ENCODE assay signal across 12 cellular contexts in the genomic region with DNA sequence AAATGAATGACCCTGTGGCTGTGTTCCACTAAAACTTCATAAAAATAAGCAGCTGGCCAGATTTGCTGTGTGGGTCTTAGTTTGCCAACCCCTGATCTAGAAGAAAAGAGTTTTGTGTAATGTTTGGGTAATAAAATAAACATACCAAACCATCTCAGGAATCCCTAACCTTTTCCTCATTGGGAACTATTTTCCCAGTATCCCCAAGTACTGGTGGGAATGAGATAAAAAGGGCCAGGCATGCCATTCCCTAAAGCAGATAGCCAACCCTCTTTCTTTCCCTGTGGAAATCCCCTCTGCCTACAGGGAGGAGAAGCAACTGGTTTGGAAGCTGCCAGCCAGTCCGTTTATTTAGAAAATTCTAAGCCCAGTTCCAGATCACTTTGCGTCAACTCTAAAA.
DNase-seq lines count a peak whose midpoint lies in the region; ATAC-seq, FAIRE-seq and TF ChIP-seq lines count a peak whose summit lies in the region.
"Had no signal": no experiment of that assay in that cellular context is flagged by ENCODE, and none has a peak within 500 bp of the region (broad histone marks: within the 10 kb centered on the region; RNA-seq: fewer than 3 reads in every experiment).

No MANE protein-coding gene starts in this region.

- no peaks in the 10 kb centered on the region for H3K27me3 Mint-ChIP-seq in activated CD4-positive, alpha-beta T cell treated with anti-CD3 and anti-CD28 coated beads, Interleukin-2, amount 10 ng/mL, durations not matched to agents 24 days and 14 days
- H3K27me3 Mint-ChIP-seq: activated naive CD8-positive, alpha-beta T cell treated with anti-CD3 and anti-CD28 coated beads, Interleukin-2, amount 10 ng/mL, durations not matched to agents 7 days and 5 days; CD4-positive, alpha-beta T cell had no signal

- H3K4me1 ChIP-seq in gastroesophageal sphincter (peaks cover 0 to 52% (median 2%) of the 10 kb centered on the region in 3 donors), rectal smooth muscle tissue (ENCODE audit: control insufficient read depth, insufficient read depth, low read length) (peaks cover 24% of the 10 kb centered on the region)

- no peaks in the 10 kb centered on the region for H3K9me3 ChIP-seq in gastroesophageal sphincter

- FAIRE-seq in RCC 7860 (lab: Jason Lieb, UNC): no peak

- intact Hi-C loops in activated CD4-positive, alpha-beta T cell treated with anti-CD3 and anti-CD28 coated beads, Interleukin-2, amount 10 ng/mL, durations not matched to agents 24 days and 14 days (cut with micrococcal nuclease): no loop called here

- no peak overlapping the region for H3K4me3 Mint-ChIP-seq in activated CD4-positive, alpha-beta T cell treated with anti-CD3 and anti-CD28 coated beads, Interleukin-2, amount 10 ng/mL, durations not matched to agents 24 days and 14 days
- H3K4me3 Mint-ChIP-seq: activated naive CD8-positive, alpha-beta T cell treated with anti-CD3 and anti-CD28 coated beads, Interleukin-2, amount 10 ng/mL, durations not matched to agents 7 days and 5 days; CD4-positive, alpha-beta T cell; T-helper 1 cell treated with Interleukin-12 subunit alpha and Interleukin-12 subunit beta and Interleukin-4 antibody, amounts not matched to agents 30 μg/mL and 1 μg/mL, for 36 hours had no signal

- DNase-seq in AG10803 (ENCODE audit: low read depth) (peak; percentile 60), RCC 7860 (ENCODE audit: low spot score) (peak; percentile 21), DMS114 treated with DMSO at 0.1 percent for 48 hours (lab: John Stamatoyannopoulos, UW; ENCODE audit: unreplicated experiment) (no peak), inferior parietal cortex (ENCODE audit: extremely low spot score) (no peak), Kasumi-1 (lab: John Stamatoyannopoulos, UW) (no peak)
- DNase-seq in activated CD4-positive, alpha-beta T cell treated with anti-CD3 and anti-CD28 coated beads, Interleukin-2, amount 10 ng/mL, durations not matched to agents 24 days and 14 days: no peak
- DNase-seq: activated naive CD8-positive, alpha-beta T cell treated with anti-CD3 and anti-CD28 coated beads, Interleukin-2, amount 10 ng/mL, durations not matched to agents 7 days and 5 days; CD4-positive, alpha-beta T cell; NCI-H748 treated with DMSO at 0.1 percent for 48 hours had no signal

- peaks cover 26% of the 10 kb centered on the region for H3K36me3 Mint-ChIP-seq in activated CD4-positive, alpha-beta T cell treated with anti-CD3 and anti-CD28 coated beads, Interleukin-2, amount 10 ng/mL, durations not matched to agents 24 days and 14 days (ENCODE audit: low read depth)

- H3K4me1 Mint-ChIP-seq in activated CD4-positive, alpha-beta T cell treated with anti-CD3 and anti-CD28 coated beads, Interleukin-2, amount 10 ng/mL, durations not matched to agents 24 days and 14 days: no peaks in the 10 kb centered on the region
- H3K4me1 Mint-ChIP-seq: activated naive CD8-positive, alpha-beta T cell treated with anti-CD3 and anti-CD28 coated beads, Interleukin-2, amount 10 ng/mL, durations not matched to agents 7 days and 5 days had no signal

- no peak for TF ChIP-seq CTCF in AG10803 (conservative IDR thresholded peaks at IDR 0.05; ENCODE audit: low read length)
- TF ChIP-seq CTCF in gastroesophageal sphincter (IDR thresholded peaks at IDR 0.05): no peak

- no peak overlapping the region for H3K27ac Mint-ChIP-seq in activated CD4-positive, alpha-beta T cell treated with anti-CD3 and anti-CD28 coated beads, Interleukin-2, amount 10 ng/mL, durations not matched to agents 24 days and 14 days
- H3K27ac Mint-ChIP-seq: activated naive CD8-positive, alpha-beta T cell treated with anti-CD3 and anti-CD28 coated beads, Interleukin-2, amount 10 ng/mL, durations not matched to agents 7 days and 5 days; CD4-positive, alpha-beta T cell; T-helper 1 cell treated with Interleukin-12 subunit alpha and Interleukin-12 subunit beta and Interleukin-4 antibody, amounts not matched to agents 30 μg/mL and 1 μg/mL, for 36 hours had no signal

- H3K9ac ChIP-seq in rectal smooth muscle tissue (ENCODE audit: low read length): no peak overlapping the region

- H3K27me3 ChIP-seq in gastroesophageal sphincter: no peaks in the 10 kb centered on the region
- H3K27me3 ChIP-seq in rectal smooth muscle tissue (ENCODE audit: control insufficient read depth, insufficient read depth, low read length): no peaks in the 10 kb centered on the region

- no peak for ATAC-seq in gastroesophageal sphincter

- TF ChIP-seq EP300 in gastroesophageal sphincter (IDR thresholded peaks at IDR 0.05): no peak

- H3K27ac ChIP-seq in gastroesophageal sphincter: peak overlapping the region; percentile 55 to 78 (median 65)
- H3K27ac ChIP-seq in rectal smooth muscle tissue (ENCODE audit: low read depth, low read length): peak overlapping the region; percentile 83

- no peak for TF ChIP-seq POLR2A in gastroesophageal sphincter (IDR thresholded peaks at IDR 0.05)

- no peaks in the 10 kb centered on the region for H3K36me3 ChIP-seq in gastroesophageal sphincter
- H3K36me3 ChIP-seq in rectal smooth muscle tissue (ENCODE audit: control insufficient read depth, insufficient read depth, low read length): no peaks in the 10 kb centered on the region

- no peaks in the 10 kb centered on the region for H3K9me3 Mint-ChIP-seq in activated CD4-positive, alpha-beta T cell treated with anti-CD3 and anti-CD28 coated beads, Interleukin-2, amount 10 ng/mL, durations not matched to agents 24 days and 14 days
- H3K9me3 Mint-ChIP-seq: T-helper 1 cell treated with Interleukin-12 subunit alpha and Interleukin-12 subunit beta and Interleukin-4 antibody, amounts not matched to agents 30 μg/mL and 1 μg/mL, for 36 hours had no signal

- peak overlapping the region; percentile 20 for H3K4me3 ChIP-seq in AG10803 (ENCODE audit: low read length)
- H3K4me3 ChIP-seq in gastroesophageal sphincter: peak overlapping the region; percentile 38 to 46
- peak overlapping the region; percentile 51 for H3K4me3 ChIP-seq in rectal smooth muscle tissue (ENCODE audit: low read length)

- WGBS in gastroesophageal sphincter (ENCODE audit: low coverage in 1 of 2), 2 donors: 7 to 13% methylated on average over 1 to 2 of the region's 2 CpGs

Comparison
In these comparisons a context has a peak if more than half of its experiments do, and no peak if none do; other contexts are left out.
1. DNase-seq: peak in AG10803 (single experiment) and RCC 7860 (single experiment); none in DMS114 treated with DMSO at 0.1 percent for 48 hours (single experiment), inferior parietal cortex (single experiment), Kasumi-1 (0 of 2) and activated CD4-positive, alpha-beta T cell treated with anti-CD3 and anti-CD28 coated beads, Interleukin-2, amount 10 ng/mL, durations not matched to agents 24 days and 14 days (single experiment).
2. Peak in every context shown above with its lines, with median percentiles within 50 percentile points of each other: H3K4me3 ChIP-seq.